In genomic region chr17:21449815-21450330, GRCh38 we compare ENCODE assay signal across 7 cellular contexts.
DNase-seq lines count a peak whose midpoint lies in the region; ATAC-seq and TF ChIP-seq lines count a peak whose summit lies in the region.
"Not testable (repeated sequence)": the region's sequence is repeated elsewhere in the genome, so short reads cannot be mapped to it uniquely, and the experiment has no call there.

No MANE protein-coding gene starts in this region.

- not testable (repeated sequence) for DNase-seq in MM.1S; endodermal cell; Right ventricle myocardium superior; right lobe of liver; retinal pigment epithelial cell (ENCODE audit: low read depth)

- peak; percentile 50 for TF ChIP-seq CTCF in C4-2B (conservative IDR thresholded peaks at IDR 0.05)
- TF ChIP-seq CTCF in MM.1S (IDR thresholded peaks at IDR 0.05; ENCODE audit: low read length) = peak; percentile 15; the same call in 1 of the 2 replicates
- peak; percentile 46 for TF ChIP-seq CTCF in endodermal cell (conservative IDR thresholded peaks at IDR 0.05)
- TF ChIP-seq CTCF in right lobe of liver (IDR thresholded peaks at IDR 0.05) = peak; percentile 23 to 49 (median 41)
- peak; percentile 17 for TF ChIP-seq CTCF in retinal pigment epithelial cell (conservative IDR thresholded peaks at IDR 0.05; ENCODE audit: low read depth, low read length)

- WGBS in endodermal cell (ENCODE audit: insufficient coverage in 1 of 2, insufficient read length in 1 of 2), 2 experiments = 89% methylated on average over 2 of the region's 3 CpGs; no CpG with 5 or more reads in 1 of the 2 experiments
- 50% methylated on average over 3 of the region's 3 CpGs for WGBS in right lobe of liver (ENCODE audit: insufficient coverage, low coverage, low lambda C conversion rate, missing lambda C conversion rate)

- H2AFZ ChIP-seq in MM.1S (ENCODE audit: low read length) = not testable (repeated sequence)

- H3K4me3 ChIP-seq in MM.1S (ENCODE audit: low read length); endodermal cell (ENCODE audit: low read length); right lobe of liver; retinal pigment epithelial cell (ENCODE audit: low read length): not testable (repeated sequence)

- not testable (repeated sequence) for H3K9me3 Mint-ChIP-seq in activated naive CD4-positive, alpha-beta T cell treated with anti-CD3 and anti-CD28 coated beads, Interleukin-2, amount 50 U/mL, for 24 hours; endodermal cell

- not testable (repeated sequence) for H3F3A ChIP-seq in MM.1S (ENCODE audit: insufficient read depth, low read length)

- not testable (repeated sequence) for H4K20me1 ChIP-seq in MM.1S (ENCODE audit: insufficient read depth, low read length)

- not testable (repeated sequence) for H3K4me3 Mint-ChIP-seq in activated naive CD4-positive, alpha-beta T cell treated with anti-CD3 and anti-CD28 coated beads, Interleukin-2, amount 50 U/mL, for 24 hours; endodermal cell

- not testable (repeated sequence) for H3K27me3 Mint-ChIP-seq in activated naive CD4-positive, alpha-beta T cell treated with anti-CD3 and anti-CD28 coated beads, Interleukin-2, amount 50 U/mL, for 24 hours
- H3K27me3 Mint-ChIP-seq in endodermal cell (ENCODE audit: insufficient read depth) = peaks cover 33% of the 10 kb centered on the region

- H3K9me3 ChIP-seq in MM.1S (replicated peaks; ENCODE audit: insufficient read depth, low read length); endodermal cell (ENCODE audit: control insufficient read depth, low read length); right lobe of liver: not testable (repeated sequence)

- TF ChIP-seq POLR2A in right lobe of liver (IDR thresholded peaks at IDR 0.05) = not testable (repeated sequence)

- not testable (repeated sequence) for H3K4me2 ChIP-seq in MM.1S (ENCODE audit: low read depth, low read length)

- H3K36me3 ChIP-seq in MM.1S (replicated peaks; ENCODE audit: insufficient read depth, low read length); endodermal cell (ENCODE audit: control insufficient read depth, insufficient read depth, low read length); right lobe of liver: not testable (repeated sequence)

- H3K36me3 Mint-ChIP-seq in activated naive CD4-positive, alpha-beta T cell treated with anti-CD3 and anti-CD28 coated beads, Interleukin-2, amount 50 U/mL, for 24 hours; endodermal cell (ENCODE audit: low read depth): not testable (repeated sequence)

- not testable (repeated sequence) for H3K27ac ChIP-seq in C4-2B; MM.1S (ENCODE audit: low read length); endodermal cell (ENCODE audit: low read depth, low read length); right lobe of liver

- not testable (repeated sequence) for H3K9ac ChIP-seq in MM.1S (ENCODE audit: low read length); endodermal cell (ENCODE audit: extremely low read depth, low read length, poor library complexity, severe bottlenecking)

- intact Hi-C loops in Right ventricle myocardium superior (cut with DNase I) = loop anchor here (5.0 to 10.0 kb wide), 3 partner anchors 135 to 323 kb away; partner anchors contain the start of genes DHRS7B and MAP2K3
- intact Hi-C loops in right lobe of liver (cut with DNase I) = loop anchor here (10.0 kb wide), 2 partner anchors 65 to 175 kb away; no protein-coding TSS in a partner anchor

- H3K4me1 ChIP-seq in MM.1S (ENCODE audit: low read length); endodermal cell (ENCODE audit: control insufficient read depth, insufficient read depth, low read length); right lobe of liver: not testable (repeated sequence)

- ATAC-seq in Right ventricle myocardium superior (ENCODE audit: poor library complexity) = peak; percentile 47
- peak; percentile 53 to 67 (median 63) for ATAC-seq in right lobe of liver

- not testable (repeated sequence) for H3K79me2 ChIP-seq in MM.1S (ENCODE audit: low read length)

- H3K27ac Mint-ChIP-seq in activated naive CD4-positive, alpha-beta T cell treated with anti-CD3 and anti-CD28 coated beads, Interleukin-2, amount 50 U/mL, for 24 hours = peak overlapping the region; percentile 9
- not testable (repeated sequence) for H3K27ac Mint-ChIP-seq in endodermal cell

- not testable (repeated sequence) for H3K9me2 ChIP-seq in MM.1S (replicated peaks; ENCODE audit: insufficient read depth, low read length)

- H3K4me1 Mint-ChIP-seq in activated naive CD4-positive, alpha-beta T cell treated with anti-CD3 and anti-CD28 coated beads, Interleukin-2, amount 50 U/mL, for 24 hours; endodermal cell: not testable (repeated sequence)

- peaks cover 31% of the 10 kb centered on the region for H3K27me3 ChIP-seq in MM.1S (replicated peaks; ENCODE audit: insufficient read depth, low read length)
- H3K27me3 ChIP-seq in endodermal cell (ENCODE audit: control insufficient read depth, insufficient read depth, low read length, poor library complexity, severe bottlenecking) = peaks cover 14% of the 10 kb centered on the region
- H3K27me3 ChIP-seq in right lobe of liver = not testable (repeated sequence)
